In genomic region chr5:147483961-147484707, GRCh38 we compare ENCODE assay signal across 8 cellular contexts. TPM values are rescaled to one million over a fixed set of nuclear protein-coding genes. Genes with fewer than 3 reads are reported as not detected.
DNase-seq lines count a peak whose midpoint lies in the region; ATAC-seq, FAIRE-seq and TF ChIP-seq lines count a peak whose summit lies in the region.

No MANE protein-coding gene starts in this region.

- no peak for TF ChIP-seq POLR2A in esophagus squamous epithelium (IDR thresholded peaks at IDR 0.05)

- H3K27me3 ChIP-seq in esophagus squamous epithelium (no peaks in the 10 kb centered on the region), pancreas (no peaks in the 10 kb centered on the region)

- H3K4me3 Mint-ChIP-seq in activated CD4-positive, alpha-beta T cell treated with anti-CD3 and anti-CD28 coated beads, Interleukin-2, amount 10 ng/mL, durations not matched to agents 24 days and 14 days = no peak overlapping the region

- peak; percentile 86 for FAIRE-seq in pancreas (lab: Jason Lieb, UNC)

- H3K4me1 ChIP-seq in esophagus squamous epithelium (peaks cover 20 to 59% (median 46%) of the 10 kb centered on the region in 3 donors), pancreas (peaks cover 0 to 7% (median 0%) of the 10 kb centered on the region in 3 donors)

- H3K36me3 Mint-ChIP-seq in activated CD4-positive, alpha-beta T cell treated with anti-CD3 and anti-CD28 coated beads, Interleukin-2, amount 10 ng/mL, durations not matched to agents 24 days and 14 days (ENCODE audit: low read depth) = no peaks in the 10 kb centered on the region

- TF ChIP-seq CTCF in esophagus squamous epithelium (IDR thresholded peaks at IDR 0.05) (no peak), pancreas (IDR thresholded peaks at IDR 0.05) (no peak)

- peaks cover 10% of the 10 kb centered on the region for H3K27me3 Mint-ChIP-seq in activated CD4-positive, alpha-beta T cell treated with anti-CD3 and anti-CD28 coated beads, Interleukin-2, amount 10 ng/mL, durations not matched to agents 24 days and 14 days

- H3K9me3 Mint-ChIP-seq in activated CD4-positive, alpha-beta T cell treated with anti-CD3 and anti-CD28 coated beads, Interleukin-2, amount 10 ng/mL, durations not matched to agents 24 days and 14 days = no peaks in the 10 kb centered on the region

- H3K27ac Mint-ChIP-seq in activated CD4-positive, alpha-beta T cell treated with anti-CD3 and anti-CD28 coated beads, Interleukin-2, amount 10 ng/mL, durations not matched to agents 24 days and 14 days = no peak overlapping the region

- peak; percentile 70 for DNase-seq in ELR (ENCODE audit: low read depth)
- peak; percentile 81 for DNase-seq in NCI-H510A treated with DMSO at 0.1 percent for 48 hours (lab: John Stamatoyannopoulos, UW)
- DNase-seq in esophagus squamous epithelium (lab: John Stamatoyannopoulos, UW) = no peak
- peak in 3 of 6 donors; percentile 21 to 26 (median 22) for DNase-seq in pancreas
- DNase-seq in activated CD4-positive, alpha-beta T cell treated with anti-CD3 and anti-CD28 coated beads, Interleukin-2, amount 10 ng/mL, durations not matched to agents 24 days and 14 days = no peak
- DNase-seq in HT-29 (ENCODE audit: low spot score) = no peak
- DNase-seq in globus pallidus (ENCODE audit: low spot score) = no peak
- DNase-seq in activated naive CD4-positive, alpha-beta T cell treated with anti-CD3 and anti-CD28 coated beads, Interleukin-2, amount 50 U/mL, for 16 hours = no peak

- H3K4me1 Mint-ChIP-seq in activated CD4-positive, alpha-beta T cell treated with anti-CD3 and anti-CD28 coated beads, Interleukin-2, amount 10 ng/mL, durations not matched to agents 24 days and 14 days = no peaks in the 10 kb centered on the region

- H3K36me3 ChIP-seq in esophagus squamous epithelium (no peaks in the 10 kb centered on the region), pancreas (no peaks in the 10 kb centered on the region)

- peak; percentile 43 to 81 (median 72) for ATAC-seq in pancreas

- H3K27ac ChIP-seq in esophagus squamous epithelium = peak overlapping the region; percentile 58 to 91 (median 81)
- peak overlapping the region in 2 of 4 donors; percentile 62 to 69 for H3K27ac ChIP-seq in pancreas

- WGBS in esophagus squamous epithelium, 2 donors = 5 to 11% methylated on average over 5 of the region's 5 CpGs
- WGBS in pancreas, 2 donors = 53 to 62% methylated on average over 5 of the region's 5 CpGs

- H3K4me3 ChIP-seq in esophagus squamous epithelium (peak overlapping the region in 1 of 4 donors; percentile 9), pancreas (no peak overlapping the region)

- intact Hi-C loops in esophagus squamous epithelium (cut with DNase I) (no loop called here), pancreas (cut with DNase I) (no loop called here)
- intact Hi-C loops in activated CD4-positive, alpha-beta T cell treated with anti-CD3 and anti-CD28 coated beads, Interleukin-2, amount 10 ng/mL, durations not matched to agents 24 days and 14 days (cut with micrococcal nuclease) = no loop called here

- no peaks in the 10 kb centered on the region for H3K9me3 ChIP-seq in esophagus squamous epithelium
- no peaks in the 10 kb centered on the region for H3K9me3 ChIP-seq in pancreas

RNA-seq across cellular contexts. Expression of gene DPYSL3, which starts 25.7 kb away (rescaled TPM):
- total RNA-seq in esophagus squamous epithelium (10 to 100 TPM in 2 of 4 donors, 1 to 10 TPM in 2; 5.2 to 62.9 (median 14.0) TPM), pancreas (10 to 100 TPM in 2 of 6 donors, 1 to 10 TPM in 4; 1.7 to 18.4 (median 3.8) TPM)
- 1 to 10 TPM; 4.8 to 6.2 TPM for polyA plus RNA-seq in pancreas
- 0.14 and 0.40 TPM in 2 replicates for total RNA-seq in activated CD4-positive, alpha-beta T cell treated with anti-CD3 and anti-CD28 coated beads, Interleukin-2, amount 10 ng/mL, durations not matched to agents 24 days and 14 days
- 0.81 and 2.3 TPM in 2 replicates for total RNA-seq in HT-29 (2014; rRNA removed; shearing (Covaris generic))

Comparison
In these comparisons a context has a peak if more than half of its experiments do, and no peak if none do; other contexts are left out.
1. DNase-seq: peak in ELR (single experiment) and NCI-H510A treated with DMSO at 0.1 percent for 48 hours (single experiment); none in esophagus squamous epithelium (single experiment), activated CD4-positive, alpha-beta T cell treated with anti-CD3 and anti-CD28 coated beads, Interleukin-2, amount 10 ng/mL, durations not matched to agents 24 days and 14 days (single experiment), HT-29 (single experiment), globus pallidus (single experiment) and activated naive CD4-positive, alpha-beta T cell treated with anti-CD3 and anti-CD28 coated beads, Interleukin-2, amount 50 U/mL, for 16 hours (single experiment).